18 cellular contexts compared by ENCODE assay signal in genomic region chr2:1631292-1632005, GRCh38.
DNase-seq lines count a peak whose midpoint lies in the region; ATAC-seq and TF ChIP-seq lines count a peak whose summit lies in the region.
"Had no signal": no experiment of that assay in that cellular context is flagged by ENCODE, and none has a peak within 500 bp of the region (broad histone marks: within the 10 kb centered on the region; RNA-seq: fewer than 3 reads in every experiment).

No MANE protein-coding gene starts in this region.

- H2BK120ac ChIP-seq in mesenchymal stem cell (ENCODE audit: low read depth, low read length), result no peak overlapping the region

- TF ChIP-seq POLR2A in heart left ventricle (IDR thresholded peaks at IDR 0.05), result no peak

- peak overlapping the region; percentile 6 for H2AK5ac ChIP-seq in mesenchymal stem cell (ENCODE audit: low read length, severe bottlenecking)

- H3K9ac ChIP-seq in mesenchymal stem cell (ENCODE audit: low read length), result no peak overlapping the region

- no peak overlapping the region for H4K91ac ChIP-seq in mesenchymal stem cell (ENCODE audit: low read length)

- H3K23ac ChIP-seq in mesenchymal stem cell (ENCODE audit: low read length in 2 of 2), result no peak overlapping the region

- H3K4me1 Mint-ChIP-seq in T-helper 17 cell, result no peaks in the 10 kb centered on the region
- H3K4me1 Mint-ChIP-seq in natural killer cell treated with Interleukin-12 subunit alpha and Interleukin-12 subunit beta and Interleukin-15 and Interleukin-18, amount 100 ng/mL, for 72 hours (ENCODE audit: low read depth in 2 of 2), result no peaks in the 10 kb centered on the region

- H3K79me1 ChIP-seq in mesenchymal stem cell (replicated peaks; ENCODE audit: low read length, poor library complexity, severe bottlenecking), result peaks cover 18% of the 10 kb centered on the region

- no peak overlapping the region for H3K14ac ChIP-seq in mesenchymal stem cell (ENCODE audit: low read length in 2 of 2)

- TF ChIP-seq CTCF in heart left ventricle (IDR thresholded peaks at IDR 0.05), result no peak
- TF ChIP-seq CTCF in RWPE1 (conservative IDR thresholded peaks at IDR 0.05; ENCODE audit: low read depth), result no peak
- TF ChIP-seq CTCF in WERI-Rb-1 (IDR thresholded peaks at IDR 0.05; ENCODE audit: low read depth, low read length), result no peak

- WGBS in heart left ventricle, 4 donors, result 54 to 60% (median 58%) methylated on average over 6 of the region's 6 CpGs
- WGBS in mesenchymal stem cell, result 74% methylated on average over 4 of the region's 6 CpGs

- H3K9me3 Mint-ChIP-seq in natural killer cell treated with Interleukin-12 subunit alpha and Interleukin-12 subunit beta and Interleukin-15 and Interleukin-18, amount 100 ng/mL, for 72 hours, result no peaks in the 10 kb centered on the region
- H3K9me3 Mint-ChIP-seq: activated naive CD4-positive, alpha-beta T cell treated with anti-CD3 and anti-CD28 coated beads, Interleukin-2, amount 50 U/mL, for 72 hours; activated T-cell treated with anti-CD3 and anti-CD28 coated beads, Interleukin-2, amount 50 U/mL, for 24 hours had no signal

- CTCF ChIA-PET in RWPE1 (lab: Yijun Ruan, JAX), result interaction anchor here (1.2 kb wide), 1 partner anchor 119 kb away, joined by 3 read pairs; no protein-coding TSS in a partner anchor

- no peak overlapping the region for H2BK5ac ChIP-seq in mesenchymal stem cell (ENCODE audit: low read depth, low read length, poor library complexity, severe bottlenecking)

- no peak overlapping the region for H3K27ac Mint-ChIP-seq in T-helper 17 cell
- no peak overlapping the region for H3K27ac Mint-ChIP-seq in natural killer cell treated with Interleukin-12 subunit alpha and Interleukin-12 subunit beta and Interleukin-15 and Interleukin-18, amount 100 ng/mL, for 72 hours
- H3K27ac Mint-ChIP-seq: activated naive CD4-positive, alpha-beta T cell treated with anti-CD3 and anti-CD28 coated beads, Interleukin-2, amount 50 U/mL, for 72 hours; activated T-cell treated with anti-CD3 and anti-CD28 coated beads, Interleukin-2, amount 50 U/mL, for 24 hours had no signal

- no peak overlapping the region for H3K4me3 ChIP-seq in heart left ventricle
- H3K4me3 ChIP-seq in mesenchymal stem cell (ENCODE audit: insufficient read depth in 1 of 2, low read depth in 1 of 2, low read length in 2 of 2), result no peak overlapping the region
- H3K4me3 ChIP-seq in WERI-Rb-1 (ENCODE audit: low read depth, low read length), result no peak overlapping the region
- H3K4me3 ChIP-seq: body of pancreas, Peyer's patch, uterus had no signal

- no peak overlapping the region for H2AFZ ChIP-seq in mesenchymal stem cell (ENCODE audit: low read depth, low read length)

- POLR2A ChIA-PET in RWPE1 (lab: Yijun Ruan, JAX; ENCODE audit: low non-redundant PET), result no interaction called here

- H3K4me1 ChIP-seq in heart left ventricle (peaks cover 0 to 20% (median 0%) of the 10 kb centered on the region in 12 donors), mesenchymal stem cell (ENCODE audit: control insufficient read depth, insufficient read depth, low read depth, low read length) (peaks cover 21% of the 10 kb centered on the region)
- H3K4me1 ChIP-seq: body of pancreas, Peyer's patch, uterus had no signal

- peaks cover 0 to 18% (median 3%) of the 10 kb centered on the region in 12 donors for H3K9me3 ChIP-seq in heart left ventricle
- H3K9me3 ChIP-seq in mesenchymal stem cell (ENCODE audit: control insufficient read depth, low read length), result peaks cover 9% of the 10 kb centered on the region
- no peaks in the 10 kb centered on the region for H3K9me3 ChIP-seq in T-helper 17 cell (ENCODE audit: control insufficient read depth, low read length, poor library complexity, severe bottlenecking)
- H3K9me3 ChIP-seq in WERI-Rb-1 (ENCODE audit: severe bottlenecking), result no peaks in the 10 kb centered on the region
- H3K9me3 ChIP-seq: Peyer's patch, uterus had no signal

- H4K8ac ChIP-seq in mesenchymal stem cell (ENCODE audit: low read length), result no peak overlapping the region

- H3K4ac ChIP-seq in mesenchymal stem cell (ENCODE audit: low read depth in 1 of 2, low read length in 2 of 2), result no peak overlapping the region

- peaks cover 0 to 9% (median 0%) of the 10 kb centered on the region in 9 donors for H3K27me3 ChIP-seq in heart left ventricle
- H3K27me3 ChIP-seq in mesenchymal stem cell (ENCODE audit: control insufficient read depth in 1 of 2, insufficient read depth in 1 of 2, low read length in 2 of 2), result no peaks in the 10 kb centered on the region
- H3K27me3 ChIP-seq in WERI-Rb-1 (ENCODE audit: insufficient read depth, low read depth, severe bottlenecking), result no peaks in the 10 kb centered on the region
- H3K27me3 ChIP-seq: body of pancreas, Peyer's patch, uterus had no signal

- H3K27me3 Mint-ChIP-seq in T-helper 17 cell, result peaks cover 33% of the 10 kb centered on the region
- H3K27me3 Mint-ChIP-seq in natural killer cell treated with Interleukin-12 subunit alpha and Interleukin-12 subunit beta and Interleukin-15 and Interleukin-18, amount 100 ng/mL, for 72 hours, result peaks cover 0 to 10% of the 10 kb centered on the region in 2 donors

- no peak for DNase-seq in left ventricle myocardium superior
- DNase-seq in heart left ventricle, result no peak
- no peak for DNase-seq in RWPE1 (ENCODE audit: low spot score)
- DNase-seq in mesenchymal stem cell, result no peak
- DNase-seq in T-helper 17 cell, result no peak
- DNase-seq in WERI-Rb-1, result no peak
- no peak for DNase-seq in natural killer cell treated with Interleukin-12 subunit alpha and Interleukin-12 subunit beta and Interleukin-15 and Interleukin-18, amount 100 ng/mL, for 72 hours (ENCODE audit: low spot score)
- no peak for DNase-seq in hippocampal formation (lab: John Stamatoyannopoulos, UW)
- DNase-seq: activated CD4-positive, alpha-beta T cell treated with anti-CD3 and anti-CD28 coated beads, Interleukin-2, amount 50 U/mL, for 48 hours; activated T-cell treated with anti-CD3 and anti-CD28 coated beads, Interleukin-2, amount 50 U/mL, for 24 hours; body of pancreas; MV-4-11; NCI-H524 treated with DMSO at 0.1 percent for 48 hours; Peyer's patch; stimulated activated CD4-positive, alpha-beta T cell treated with anti-CD3 and anti-CD28 coated beads, Interleukin-1b, Interleukin-23, amount 100 ng/mL, for 48 hours; uterus had no signal

- H3K27ac ChIP-seq in heart left ventricle (peak overlapping the region in 1 of 12 donors; percentile 20), RWPE1 (peak overlapping the region; percentile 60), mesenchymal stem cell (ENCODE audit: low read length, poor library complexity, severe bottlenecking) (peak overlapping the region; percentile 45), WERI-Rb-1 (no peak overlapping the region)
- H3K27ac ChIP-seq: body of pancreas, Peyer's patch had no signal

- H3K4me2 ChIP-seq in mesenchymal stem cell (ENCODE audit: low read length, poor library complexity, severe bottlenecking), result no peak overlapping the region

- ATAC-seq in left ventricle myocardium superior, result peak; percentile 15
- no peak for ATAC-seq in heart left ventricle
- ATAC-seq in T-helper 17 cell, result no peak
- no peak for ATAC-seq in natural killer cell treated with Interleukin-12 subunit alpha and Interleukin-12 subunit beta and Interleukin-15 and Interleukin-18, amount 100 ng/mL, for 72 hours
- ATAC-seq: activated naive CD4-positive, alpha-beta T cell treated with anti-CD3 and anti-CD28 coated beads, Interleukin-2, amount 50 U/mL, for 72 hours; body of pancreas had no signal

- H2BK12ac ChIP-seq in mesenchymal stem cell (ENCODE audit: low read length in 2 of 2), result no peak overlapping the region

- no peak overlapping the region for H2BK15ac ChIP-seq in mesenchymal stem cell (ENCODE audit: low read depth, poor library complexity, severe bottlenecking)

- H3K4me3 Mint-ChIP-seq in T-helper 17 cell, result no peak overlapping the region
- no peak overlapping the region for H3K4me3 Mint-ChIP-seq in natural killer cell treated with Interleukin-12 subunit alpha and Interleukin-12 subunit beta and Interleukin-15 and Interleukin-18, amount 100 ng/mL, for 72 hours
- H3K4me3 Mint-ChIP-seq: activated T-cell treated with anti-CD3 and anti-CD28 coated beads, Interleukin-2, amount 50 U/mL, for 24 hours; IgD-negative memory B cell had no signal

- H3K36me3 Mint-ChIP-seq in T-helper 17 cell (ENCODE audit: low read depth), result no peaks in the 10 kb centered on the region
- H3K36me3 Mint-ChIP-seq in natural killer cell treated with Interleukin-12 subunit alpha and Interleukin-12 subunit beta and Interleukin-15 and Interleukin-18, amount 100 ng/mL, for 72 hours, result no peaks in the 10 kb centered on the region
- H3K36me3 Mint-ChIP-seq: activated naive CD4-positive, alpha-beta T cell treated with anti-CD3 and anti-CD28 coated beads, Interleukin-2, amount 50 U/mL, for 72 hours; IgD-negative memory B cell had no signal

- intact Hi-C loops in left ventricle myocardium superior (cut with micrococcal nuclease), result no loop called here
- intact Hi-C loops in heart left ventricle (cut with DNase I), result no loop called here

- no peak overlapping the region for H3K18ac ChIP-seq in mesenchymal stem cell (ENCODE audit: low read depth in 1 of 2, low read length in 2 of 2)

- H3K36me3 ChIP-seq in heart left ventricle, result peaks cover 0 to 69% (median 33%) of the 10 kb centered on the region in 9 donors
- H3K36me3 ChIP-seq in mesenchymal stem cell (ENCODE audit: control insufficient read depth in 1 of 2, insufficient read depth in 2 of 2, low read depth in 1 of 2, low read length in 2 of 2), result peaks cover 44 to 62% of the 10 kb centered on the region in 2 experiments
- H3K36me3 ChIP-seq in WERI-Rb-1, result peaks cover 23% of the 10 kb centered on the region
- H3K36me3 ChIP-seq: uterus had no signal
